9 cellular contexts compared by ENCODE assay signal in the genomic region with DNA sequence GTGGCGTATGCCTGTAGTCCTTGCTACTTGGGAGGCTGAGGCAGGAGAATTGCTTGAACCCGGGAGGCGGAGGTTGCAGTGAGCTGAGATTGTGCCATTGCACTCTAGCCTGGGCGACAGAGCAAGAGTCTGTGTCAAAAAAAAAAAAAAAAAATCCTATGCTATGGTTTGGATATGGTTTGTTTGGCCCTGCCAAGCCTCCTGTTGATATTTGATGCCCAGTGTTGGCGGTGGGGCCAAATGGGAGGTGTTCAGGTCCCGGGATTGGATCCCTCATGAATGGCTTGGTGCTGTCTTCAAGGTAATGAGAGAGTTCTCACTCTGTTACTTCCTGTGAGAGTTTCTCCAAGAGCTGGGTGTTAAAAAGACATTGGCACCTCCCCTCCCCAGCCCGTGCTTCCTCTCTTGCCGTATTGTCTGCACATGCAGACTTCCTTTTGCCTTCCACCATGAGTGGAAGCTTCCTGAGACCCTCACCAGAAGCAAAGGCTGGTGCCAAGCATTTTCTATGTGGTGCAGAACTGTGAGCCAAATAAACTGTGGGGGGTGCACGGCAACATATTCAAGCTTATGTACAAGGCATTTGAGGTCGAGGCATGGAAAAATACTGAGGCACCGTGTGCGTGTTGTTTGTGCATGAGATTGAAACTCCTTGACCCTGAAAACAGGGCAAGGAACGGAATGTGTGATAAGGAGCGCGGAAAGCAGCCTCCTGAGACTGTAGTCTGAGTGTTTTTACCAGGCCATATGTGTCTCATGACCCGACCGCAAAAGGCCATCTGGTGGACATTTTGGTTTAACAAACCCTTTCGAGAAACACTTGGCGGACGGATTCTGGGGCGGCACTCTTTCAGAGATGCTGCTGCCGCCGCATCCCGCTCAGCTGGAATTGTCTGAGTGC. TPM values are rescaled to one million over a fixed set of nuclear protein-coding genes. Genes with fewer than 3 reads are reported as not detected.
A peak's percentile ranks its signal among the peaks of the same experiment; 100 is the strongest.
DNase-seq lines count a peak whose midpoint lies in the region; ATAC-seq and TF ChIP-seq lines count a peak whose summit lies in the region.
"Had no signal": no experiment of that assay in that cellular context is flagged by ENCODE, and none has a peak within 500 bp of the region (broad histone marks: within the 10 kb centered on the region; RNA-seq: fewer than 3 reads in every experiment).

No MANE protein-coding gene starts in this region.

- ATAC-seq in GM19455 (IDR thresholded peaks at IDR 0.05; ENCODE audit: unreplicated experiment) = no peak

- intact Hi-C loops in activated T-helper 2 cell treated with anti-CD3 and anti-CD28 coated beads, Interferon-gamma antibody, Interleukin-2, Interleukin-4, amounts not matched to agents 10 μg/mL and 5 μg/mL and 100 μg/mL, durations not matched to agents 14 hours and 24 hours and 36 hours (cut with micrococcal nuclease) = no loop called here
- intact Hi-C loops in transverse colon (cut with DNase I; ENCODE audit: low total_unique reads) = no loop called here

- TF ChIP-seq POLR2A in transverse colon (IDR thresholded peaks at IDR 0.05) = no peak

- H3K4me2 ChIP-seq in smooth muscle cell = no peak overlapping the region

- WGBS in transverse colon (ENCODE audit: low coverage in 1 of 2), 2 donors = 16 to 42% methylated on average over 5 to 24 of the region's 24 CpGs
- WGBS in smooth muscle cell (ENCODE audit: low lambda C conversion rate) = 71% methylated on average over 24 of the region's 24 CpGs

- no peaks in the 10 kb centered on the region for H4K20me1 ChIP-seq in smooth muscle cell (ENCODE audit: low read depth)

- H2AFZ ChIP-seq in smooth muscle cell (ENCODE audit: low read depth) = no peak overlapping the region

- H3K27me3 ChIP-seq in AG04450 (ENCODE audit: control insufficient read depth, insufficient read depth, low read length) (no peaks in the 10 kb centered on the region), transverse colon (no peaks in the 10 kb centered on the region), smooth muscle cell (ENCODE audit: low read depth) (no peaks in the 10 kb centered on the region)

- TF ChIP-seq EP300 in transverse colon (IDR thresholded peaks at IDR 0.05; ENCODE audit: low read depth) = no peak

- peaks cover 9% of the 10 kb centered on the region for H3K27me3 Mint-ChIP-seq in activated T-helper 2 cell treated with anti-CD3 and anti-CD28 coated beads, Interferon-gamma antibody, Interleukin-2, Interleukin-4, amounts not matched to agents 10 μg/mL and 5 μg/mL and 100 μg/mL, durations not matched to agents 14 hours and 24 hours and 36 hours (ENCODE audit: low read depth)
- H3K27me3 Mint-ChIP-seq in immature natural killer cell (ENCODE audit: low read depth in 3 of 3) = peaks cover 3 to 19% (median 5%) of the 10 kb centered on the region in 3 donors

- CTCF ChIA-PET in AG04450 (lab: Charles Lee) = interaction anchor here (1.6 kb wide), 1 partner anchor 111 kb away, joined by 5 read pairs; no protein-coding TSS in a partner anchor

- H3K36me3 ChIP-seq in transverse colon (no peaks in the 10 kb centered on the region), smooth muscle cell (ENCODE audit: low read depth) (no peaks in the 10 kb centered on the region)

- H3K4me3 Mint-ChIP-seq in activated T-helper 2 cell treated with anti-CD3 and anti-CD28 coated beads, Interferon-gamma antibody, Interleukin-2, Interleukin-4, amounts not matched to agents 10 μg/mL and 5 μg/mL and 100 μg/mL, durations not matched to agents 14 hours and 24 hours and 36 hours (ENCODE audit: low read depth) = peak overlapping the region; percentile 7
- H3K4me3 Mint-ChIP-seq in immature natural killer cell = peak overlapping the region; percentile 84 to 92 (median 87)

- H3K4me1 Mint-ChIP-seq in activated T-helper 2 cell treated with anti-CD3 and anti-CD28 coated beads, Interferon-gamma antibody, Interleukin-2, Interleukin-4, amounts not matched to agents 10 μg/mL and 5 μg/mL and 100 μg/mL, durations not matched to agents 14 hours and 24 hours and 36 hours (ENCODE audit: low read depth) = peaks cover 30% of the 10 kb centered on the region
- H3K4me1 Mint-ChIP-seq in immature natural killer cell = peaks cover 91 to 97% of the 10 kb centered on the region in 2 donors

- no peak overlapping the region for H3K9ac ChIP-seq in smooth muscle cell (ENCODE audit: low read depth)

- in situ Hi-C loops in transverse colon (cut with MboI; ENCODE audit: low pct_ligation_motif_present in 1 of 4, low pct_unique_long_range_greater_than_20kb in 1 of 4, low sequenced_read_pairs in 3 of 4) = no loop called here

- no peak overlapping the region for H3K4me3 ChIP-seq in AG04450 (ENCODE audit: low read depth, low read length)
- H3K4me3 ChIP-seq in transverse colon = no peak overlapping the region
- no peak overlapping the region for H3K4me3 ChIP-seq in smooth muscle cell

- H3K4me1 ChIP-seq in transverse colon (peaks cover 0 to 11% (median 5%) of the 10 kb centered on the region in 4 donors), smooth muscle cell (ENCODE audit: low read depth) (no peaks in the 10 kb centered on the region)

- H3K9me3 ChIP-seq in AG04450 (ENCODE audit: control insufficient read depth, insufficient read depth, low read length) (no peaks in the 10 kb centered on the region), transverse colon (no peaks in the 10 kb centered on the region), smooth muscle cell (replicated peaks; ENCODE audit: low read depth) (no peaks in the 10 kb centered on the region)

- no peaks in the 10 kb centered on the region for H3F3A ChIP-seq in smooth muscle cell (ENCODE audit: low read depth)

- TF ChIP-seq CTCF in AG04450 (IDR thresholded peaks at IDR 0.05; ENCODE audit: low read depth, low read length) (peak; percentile 16; the same call in 1 of the 2 replicates), GM20000 (IDR thresholded peaks at IDR 0.05; ENCODE audit: extremely low read depth, missing control alignments) (no peak), transverse colon (IDR thresholded peaks at IDR 0.05) (no peak), smooth muscle cell (IDR thresholded peaks at IDR 0.05; ENCODE audit: borderline replicate concordance, insufficient read depth, poor library complexity, severe bottlenecking) (no peak)

- no peak overlapping the region for H3K27ac ChIP-seq in AG04450 (ENCODE audit: low read depth, low read length)
- peak overlapping the region; percentile 8 to 41 (median 35) for H3K27ac ChIP-seq in transverse colon
- no peak overlapping the region for H3K27ac ChIP-seq in smooth muscle cell (ENCODE audit: low read depth)

- no peaks in the 10 kb centered on the region for H3K36me3 Mint-ChIP-seq in activated T-helper 2 cell treated with anti-CD3 and anti-CD28 coated beads, Interferon-gamma antibody, Interleukin-2, Interleukin-4, amounts not matched to agents 10 μg/mL and 5 μg/mL and 100 μg/mL, durations not matched to agents 14 hours and 24 hours and 36 hours (ENCODE audit: low read depth)
- H3K36me3 Mint-ChIP-seq in immature natural killer cell = peaks cover 14 to 15% (median 15%) of the 10 kb centered on the region in 3 donors

- H3K27ac Mint-ChIP-seq in activated T-helper 2 cell treated with anti-CD3 and anti-CD28 coated beads, Interferon-gamma antibody, Interleukin-2, Interleukin-4, amounts not matched to agents 10 μg/mL and 5 μg/mL and 100 μg/mL, durations not matched to agents 14 hours and 24 hours and 36 hours = peak overlapping the region; percentile 30
- H3K27ac Mint-ChIP-seq in immature natural killer cell = peak overlapping the region; percentile 92 to 98 (median 96)

- no peaks in the 10 kb centered on the region for H3K79me2 ChIP-seq in smooth muscle cell (ENCODE audit: low read depth)

- H3K9me3 Mint-ChIP-seq in activated T-helper 2 cell treated with anti-CD3 and anti-CD28 coated beads, Interferon-gamma antibody, Interleukin-2, Interleukin-4, amounts not matched to agents 10 μg/mL and 5 μg/mL and 100 μg/mL, durations not matched to agents 14 hours and 24 hours and 36 hours = no peaks in the 10 kb centered on the region
- H3K9me3 Mint-ChIP-seq in immature natural killer cell = peaks cover 0 to 1% (median 0%) of the 10 kb centered on the region in 6 donors

- POLR2A ChIA-PET in AG04450 (lab: Yijun Ruan, JAX) = interaction anchor here (0.9 kb wide), 1 partner anchor 20 kb away, joined by 3 read pairs; no protein-coding TSS in a partner anchor

- peak; percentile 42 for DNase-seq in AG04450 (ENCODE audit: low read depth, low spot score)
- DNase-seq in GM20000 (ENCODE audit: low spot score) = peak; percentile 33
- no peak for DNase-seq in activated T-helper 2 cell treated with anti-CD3 and anti-CD28 coated beads, Interferon-gamma antibody, Interleukin-2, Interleukin-4, amounts not matched to agents 10 μg/mL and 5 μg/mL and 100 μg/mL, durations not matched to agents 14 hours and 24 hours and 36 hours (ENCODE audit: low spot score)
- DNase-seq in immature natural killer cell = peak; percentile 74 to 77 (median 76)
- peak; percentile 31 for DNase-seq in transverse colon
- no peak for DNase-seq in NK-92 treated with Interleukin-12 subunit alpha and Interleukin-12 subunit beta, amount 100 ng/mL, for 24 hours (lab: John Stamatoyannopoulos, UW)
- no peak for DNase-seq in smooth muscle cell (lab: John Stamatoyannopoulos, UW; ENCODE audit: unreplicated experiment)

RNA-seq across cellular contexts. Expression of a gene that starts 7.3 kb away (rescaled TPM):
- polyA plus RNA-seq in AG04450 (2011; rRNA removed) (0.05 TPM in 1 of 2 replicates, not detected in the other), immature natural killer cell (10 to 100 TPM in 2 of 3 donors, 1 to 10 TPM in 1; 6.2 to 16.8 (median 11.3) TPM), smooth muscle cell (not detected in 2 replicates)
- not detected in 2 replicates for polyA minus RNA-seq in AG04450 (2011; rRNA and poly(A)+ RNA removed)
- 0.18 TPM in 1 of 2 replicates, not detected in the other for total RNA-seq in activated T-helper 2 cell treated with anti-CD3 and anti-CD28 coated beads, Interferon-gamma antibody, Interleukin-2, Interleukin-4, amounts not matched to agents 10 μg/mL and 5 μg/mL and 100 μg/mL, durations not matched to agents 14 hours and 24 hours and 36 hours
- total RNA-seq in transverse colon (1 to 10 TPM in 2 of 4 donors, not detected in 2; 2.0 to 2.2 TPM), smooth muscle cell (not detected in 2 replicates)
- total RNA-seq: renal cortical epithelial cell had no signal

RNA-seq across cellular contexts. Expression of a gene that starts 10.1 kb away (rescaled TPM):
- polyA plus RNA-seq in AG04450 (2011; rRNA removed) (not detected in 2 replicates), immature natural killer cell (100 to 1,000 TPM; 108 to 213 (median 129) TPM), smooth muscle cell (not detected in 2 replicates)
- not detected in 2 replicates for polyA minus RNA-seq in AG04450 (2011; rRNA and poly(A)+ RNA removed)
- not detected in 2 replicates for total RNA-seq in activated T-helper 2 cell treated with anti-CD3 and anti-CD28 coated beads, Interferon-gamma antibody, Interleukin-2, Interleukin-4, amounts not matched to agents 10 μg/mL and 5 μg/mL and 100 μg/mL, durations not matched to agents 14 hours and 24 hours and 36 hours
- total RNA-seq in transverse colon (1 to 10 TPM in 1 of 4 donors, under 1 TPM in 1, not detected in 2; 0.82 to 2.1 TPM), smooth muscle cell (not detected in 2 replicates)
- total RNA-seq: renal cortical epithelial cell had no signal

RNA-seq across cellular contexts. Expression of a gene that starts 23.8 kb away (rescaled TPM):
- polyA plus RNA-seq in AG04450 (2011; rRNA removed) (1.7 and 2.1 TPM in 2 replicates), immature natural killer cell (1 to 10 TPM; 2.0 to 5.6 (median 5.0) TPM), smooth muscle cell (9.8 and 11.2 TPM in 2 replicates)
- 1.6 and 2.1 TPM in 2 replicates for polyA minus RNA-seq in AG04450 (2011; rRNA and poly(A)+ RNA removed)
- 9.7 and 11.0 TPM in 2 replicates for total RNA-seq in activated T-helper 2 cell treated with anti-CD3 and anti-CD28 coated beads, Interferon-gamma antibody, Interleukin-2, Interleukin-4, amounts not matched to agents 10 μg/mL and 5 μg/mL and 100 μg/mL, durations not matched to agents 14 hours and 24 hours and 36 hours
- total RNA-seq in transverse colon (10 to 100 TPM in 1 of 4 donors, 1 to 10 TPM in 3; 3.4 to 35.4 (median 7.3) TPM), smooth muscle cell (4.7 and 5.1 TPM in 2 replicates)

RNA-seq across cellular contexts. Expression of a gene that starts 49.3 kb away (rescaled TPM):
- polyA plus RNA-seq in AG04450 (2011; rRNA removed) (not detected in 2 replicates), immature natural killer cell (not detected), smooth muscle cell (2.0 and 7.7 TPM in 2 replicates)
- not detected in 2 replicates for polyA minus RNA-seq in AG04450 (2011; rRNA and poly(A)+ RNA removed)
- 0.44 and 0.52 TPM in 2 replicates for total RNA-seq in activated T-helper 2 cell treated with anti-CD3 and anti-CD28 coated beads, Interferon-gamma antibody, Interleukin-2, Interleukin-4, amounts not matched to agents 10 μg/mL and 5 μg/mL and 100 μg/mL, durations not matched to agents 14 hours and 24 hours and 36 hours
- total RNA-seq in transverse colon (under 1 TPM in 1 of 4 donors, not detected in 3; 0.82 TPM), smooth muscle cell (5.5 and 12.3 TPM in 2 replicates)
- total RNA-seq: renal cortical epithelial cell had no signal

Comparison
In these comparisons a context has a peak if more than half of its experiments do, and no peak if none do; other contexts are left out.
1. DNase-seq: peak in AG04450 (single experiment), GM20000 (single experiment), immature natural killer cell (3 of 3) and transverse colon (single experiment); none in activated T-helper 2 cell treated with anti-CD3 and anti-CD28 coated beads, Interferon-gamma antibody, Interleukin-2, Interleukin-4, amounts not matched to agents 10 μg/mL and 5 μg/mL and 100 μg/mL, durations not matched to agents 14 hours and 24 hours and 36 hours (single experiment), NK-92 treated with Interleukin-12 subunit alpha and Interleukin-12 subunit beta, amount 100 ng/mL, for 24 hours (single experiment) and smooth muscle cell (single experiment).
2. H3K27ac ChIP-seq: peak in transverse colon (4 of 4); none in AG04450 (single experiment) and smooth muscle cell (single experiment).